In the genomic region with DNA sequence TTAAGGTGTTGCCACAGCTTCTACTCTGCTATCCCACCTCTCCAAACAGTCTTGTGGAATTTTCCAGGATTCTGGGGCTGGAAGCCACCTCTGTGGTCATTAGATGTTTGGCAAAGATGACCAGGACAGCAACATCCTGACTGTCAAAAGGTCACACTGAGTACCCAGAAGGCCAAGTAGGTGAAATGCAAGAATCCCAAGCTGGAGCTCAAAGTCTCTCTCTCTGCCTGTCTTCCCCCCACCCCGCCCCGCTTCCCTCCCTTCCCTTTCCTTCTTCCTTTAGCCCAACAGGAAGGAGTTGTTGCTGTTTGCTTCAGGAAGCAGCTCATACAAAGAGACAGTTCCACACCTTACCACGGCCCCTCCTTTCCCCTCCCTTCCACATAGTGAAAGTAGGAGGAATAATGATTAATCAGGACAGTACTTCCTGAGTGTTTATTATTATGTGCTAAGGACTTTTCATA, we compare ENCODE assay signal across 1 cellular context.
TF ChIP-seq lines count a peak whose summit lies in the region.

No MANE protein-coding gene starts in this region.

TF ChIP-seq in WTC11, 78 proteins besides CTCF, POLR2A, EP300 and RAD21 (continued from another document):
- TF ChIP-seq ARID4B (CRISPR knock-in tag; IDR thresholded peaks at IDR 0.05; ENCODE audit: borderline replicate concordance), result no peak
- TF ChIP-seq NR1H2 (CRISPR knock-in tag; IDR thresholded peaks at IDR 0.05), result no peak
- no peak for TF ChIP-seq MYBL2 (CRISPR knock-in tag; IDR thresholded peaks at IDR 0.05)
- TF ChIP-seq FOXK1 (CRISPR knock-in tag; IDR thresholded peaks at IDR 0.05), result no peak
- no peak for TF ChIP-seq SP1 (CRISPR knock-in tag; conservative IDR thresholded peaks at IDR 0.05)
- TF ChIP-seq ATF3 (CRISPR knock-in tag; conservative IDR thresholded peaks at IDR 0.05), result no peak
- TF ChIP-seq NFE2L1 (CRISPR knock-in tag; IDR thresholded peaks at IDR 0.05), result no peak
- TF ChIP-seq, protein P1, sequence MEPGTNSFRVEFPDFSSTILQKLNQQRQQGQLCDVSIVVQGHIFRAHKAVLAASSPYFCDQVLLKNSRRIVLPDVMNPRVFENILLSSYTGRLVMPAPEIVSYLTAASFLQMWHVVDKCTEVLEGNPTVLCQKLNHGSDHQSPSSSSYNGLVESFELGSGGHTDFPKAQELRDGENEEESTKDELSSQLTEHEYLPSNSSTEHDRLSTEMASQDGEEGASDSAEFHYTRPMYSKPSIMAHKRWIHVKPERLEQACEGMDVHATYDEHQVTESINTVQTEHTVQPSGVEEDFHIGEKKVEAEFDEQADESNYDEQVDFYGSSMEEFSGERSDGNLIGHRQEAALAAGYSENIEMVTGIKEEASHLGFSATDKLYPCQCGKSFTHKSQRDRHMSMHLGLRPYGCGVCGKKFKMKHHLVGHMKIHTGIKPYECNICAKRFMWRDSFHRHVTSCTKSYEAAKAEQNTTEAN (CRISPR knock-in tag; IDR thresholded peaks at IDR 0.05), result no peak
- TF ChIP-seq, protein P2, sequence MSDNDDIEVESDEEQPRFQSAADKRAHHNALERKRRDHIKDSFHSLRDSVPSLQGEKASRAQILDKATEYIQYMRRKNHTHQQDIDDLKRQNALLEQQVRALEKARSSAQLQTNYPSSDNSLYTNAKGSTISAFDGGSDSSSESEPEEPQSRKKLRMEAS (CRISPR knock-in tag; IDR thresholded peaks at IDR 0.05), result no peak
- no peak for TF ChIP-seq NFYB (CRISPR knock-in tag; conservative IDR thresholded peaks at IDR 0.05; ENCODE audit: low read depth)
